ENCODE assay signal across 20 cellular contexts in genomic region chr2:48339451-48339850, GRCh38. TPM values are rescaled to one million over a fixed set of nuclear protein-coding genes. Genes with fewer than 3 reads are reported as not detected.
DNase-seq lines count a peak whose midpoint lies in the region; ATAC-seq lines count a peak whose summit lies in the region.
"Had no signal": no experiment of that assay in that cellular context is flagged by ENCODE, and none has a peak within 500 bp of the region (broad histone marks: within the 10 kb centered on the region; RNA-seq: fewer than 3 reads in every experiment).

No MANE protein-coding gene starts in this region.

- 12 to 14% methylated on average over 2 of the region's 2 CpGs for WGBS in GM23248 (ENCODE audit: low coverage in 1 of 2, low lambda C conversion rate in 2 of 2, missing lambda C conversion rate in 2 of 2), 2 experiments

- no peak overlapping the region for H3K4me2 ChIP-seq in GM23248 (ENCODE audit: unreplicated experiment)

- H3K4me1 Mint-ChIP-seq in activated T-cell treated with anti-CD3 and anti-CD28 coated beads, Interleukin-2, amount 50 U/mL, for 72 hours (ENCODE audit: low read depth), result peaks cover 33% of the 10 kb centered on the region
- peaks cover 63% of the 10 kb centered on the region for H3K4me1 Mint-ChIP-seq in activated naive CD8-positive, alpha-beta T cell treated with anti-CD3 and anti-CD28 coated beads, Interleukin-2, amount 50 U/mL, for 24 hours
- peaks cover 52 to 93% of the 10 kb centered on the region in 2 donors for H3K4me1 Mint-ChIP-seq in immature natural killer cell

- H3K4me3 ChIP-seq in GM23248, result no peak overlapping the region
- H3K4me3 ChIP-seq: coronary artery, ovary had no signal

- peaks cover 3 to 13% of the 10 kb centered on the region in 2 donors for H3K36me3 Mint-ChIP-seq in activated T-cell treated with anti-CD3 and anti-CD28 coated beads, Interleukin-2, amount 50 U/mL, for 72 hours (ENCODE audit: insufficient read depth in 2 of 2)
- peaks cover 39% of the 10 kb centered on the region for H3K36me3 Mint-ChIP-seq in activated naive CD8-positive, alpha-beta T cell treated with anti-CD3 and anti-CD28 coated beads, Interleukin-2, amount 50 U/mL, for 24 hours (ENCODE audit: low read depth)
- peaks cover 0 to 5% (median 3%) of the 10 kb centered on the region in 3 donors for H3K36me3 Mint-ChIP-seq in immature natural killer cell

- H3K9ac ChIP-seq in GM23248, result no peak overlapping the region

- H3K27ac ChIP-seq in GM23248, result no peak overlapping the region
- H3K27ac ChIP-seq: brain microvascular endothelial cell, C4-2B, coronary artery, HL-60, ovary, VCaP had no signal

- H3K4me3 Mint-ChIP-seq in activated T-cell treated with anti-CD3 and anti-CD28 coated beads, Interleukin-2, amount 50 U/mL, for 72 hours, result no peak overlapping the region
- H3K4me3 Mint-ChIP-seq in activated naive CD8-positive, alpha-beta T cell treated with anti-CD3 and anti-CD28 coated beads, Interleukin-2, amount 50 U/mL, for 24 hours, result no peak overlapping the region
- no peak overlapping the region for H3K4me3 Mint-ChIP-seq in immature natural killer cell
- H3K4me3 Mint-ChIP-seq: activated CD4-positive, alpha-beta memory T cell treated with anti-CD3 and anti-CD28 coated beads, Interleukin-2, amount 10 ng/mL, durations not matched to agents 7 days and 5 days; activated naive CD8-positive, alpha-beta T cell treated with anti-CD3 and anti-CD28 coated beads, Interleukin-2, amount 10 ng/mL, durations not matched to agents 7 days and 5 days; IgD-negative memory B cell; stimulated activated effector memory CD8-positive, alpha-beta T cell treated with anti-CD3 and anti-CD28 coated beads, Interleukin-12 subunit alpha, Interleukin-12 subunit beta, amount 100 ng/mL, for 72 hours had no signal

- H3K27me3 Mint-ChIP-seq in activated T-cell treated with anti-CD3 and anti-CD28 coated beads, Interleukin-2, amount 50 U/mL, for 72 hours (ENCODE audit: low read depth), result no peaks in the 10 kb centered on the region
- H3K27me3 Mint-ChIP-seq in activated naive CD8-positive, alpha-beta T cell treated with anti-CD3 and anti-CD28 coated beads, Interleukin-2, amount 50 U/mL, for 24 hours, result no peaks in the 10 kb centered on the region
- H3K27me3 Mint-ChIP-seq in immature natural killer cell (ENCODE audit: low read depth in 3 of 3), result peaks cover 0 to 3% (median 0%) of the 10 kb centered on the region in 3 donors
- H3K27me3 Mint-ChIP-seq: activated CD4-positive, alpha-beta memory T cell treated with anti-CD3 and anti-CD28 coated beads, Interleukin-2, amount 10 ng/mL, durations not matched to agents 7 days and 5 days; activated naive CD8-positive, alpha-beta T cell treated with anti-CD3 and anti-CD28 coated beads, Interleukin-2, amount 10 ng/mL, durations not matched to agents 7 days and 5 days; IgD-negative memory B cell had no signal

- no peaks in the 10 kb centered on the region; the same call in 1 of the 2 replicates for H4K20me1 ChIP-seq in GM23248 (ENCODE audit: insufficient read depth)

- no peaks in the 10 kb centered on the region for H3K9me2 ChIP-seq in GM23248 (ENCODE audit: insufficient read depth)

- H3K9me3 ChIP-seq in GM23248 (ENCODE audit: low read depth), result no peaks in the 10 kb centered on the region
- H3K9me3 ChIP-seq: ovary had no signal

- peaks cover 2 to 4% of the 10 kb centered on the region in 2 donors for H3K9me3 Mint-ChIP-seq in activated T-cell treated with anti-CD3 and anti-CD28 coated beads, Interleukin-2, amount 50 U/mL, for 72 hours
- H3K9me3 Mint-ChIP-seq in activated naive CD8-positive, alpha-beta T cell treated with anti-CD3 and anti-CD28 coated beads, Interleukin-2, amount 50 U/mL, for 24 hours, result peaks cover 17% of the 10 kb centered on the region
- H3K9me3 Mint-ChIP-seq in immature natural killer cell, result no peaks in the 10 kb centered on the region
- H3K9me3 Mint-ChIP-seq: stimulated activated effector memory CD8-positive, alpha-beta T cell treated with anti-CD3 and anti-CD28 coated beads, Interleukin-12 subunit alpha, Interleukin-12 subunit beta, amount 100 ng/mL, for 72 hours had no signal

- H3K27me3 ChIP-seq in GM23248 (replicated peaks; ENCODE audit: insufficient read depth), result no peaks in the 10 kb centered on the region
- H3K27me3 ChIP-seq: brain microvascular endothelial cell, ovary had no signal

- H3K36me3 ChIP-seq in GM23248 (ENCODE audit: low read depth), result no peaks in the 10 kb centered on the region
- H3K36me3 ChIP-seq: brain microvascular endothelial cell, ovary had no signal

- peaks cover 20% of the 10 kb centered on the region for H3K4me1 ChIP-seq in GM23248 (ENCODE audit: insufficient read depth)

- DNase-seq in activated T-cell treated with anti-CD3 and anti-CD28 coated beads, Interleukin-2, amount 50 U/mL, for 72 hours, result no peak
- no peak for DNase-seq in activated T-cell treated with anti-CD3 and anti-CD28 coated beads, Interleukin-2, amount 50 U/mL, for 1 hour
- DNase-seq in GM23248 (peak; percentile 53), immature natural killer cell (no peak), NCI-H2196 treated with DMSO at 0.1 percent for 48 hours (lab: John Stamatoyannopoulos, UW; ENCODE audit: unreplicated experiment) (no peak), NCI-H2171 (lab: John Stamatoyannopoulos, UW) (no peak), NCI-H187 (lab: John Stamatoyannopoulos, UW) (no peak)
- DNase-seq in activated naive CD8-positive, alpha-beta T cell treated with anti-CD3 and anti-CD28 coated beads, Interleukin-2, amount 50 U/mL, for 24 hours, result no peak
- DNase-seq: activated CD4-positive, alpha-beta memory T cell treated with anti-CD3 and anti-CD28 coated beads, Interleukin-2, amount 10 ng/mL, durations not matched to agents 7 days and 5 days; activated naive CD8-positive, alpha-beta T cell treated with anti-CD3 and anti-CD28 coated beads, Interleukin-2, amount 10 ng/mL, durations not matched to agents 7 days and 5 days; brain microvascular endothelial cell; NCI-H146; ovary had no signal

- in situ Hi-C loops in GM23248 (cut with MboI), result no loop called here

- H2AFZ ChIP-seq in GM23248, result no peak overlapping the region

- ATAC-seq in activated T-cell treated with anti-CD3 and anti-CD28 coated beads, Interleukin-2, amount 50 U/mL, for 72 hours (replicated peaks in 1 of 2), result no peak
- ATAC-seq in activated naive CD8-positive, alpha-beta T cell treated with anti-CD3 and anti-CD28 coated beads, Interleukin-2, amount 50 U/mL, for 24 hours, result no peak
- ATAC-seq: sciatic nerve; stimulated activated effector memory CD8-positive, alpha-beta T cell treated with anti-CD3 and anti-CD28 coated beads, Interleukin-12 subunit alpha, Interleukin-12 subunit beta, amount 100 ng/mL, for 72 hours had no signal

- peaks cover 31% of the 10 kb centered on the region for H3F3A ChIP-seq in GM23248 (ENCODE audit: insufficient read depth)

- peaks cover 95% of the 10 kb centered on the region for H3K79me2 ChIP-seq in GM23248 (ENCODE audit: insufficient read depth)

- peak overlapping the region; percentile 35 for H3K27ac Mint-ChIP-seq in activated T-cell treated with anti-CD3 and anti-CD28 coated beads, Interleukin-2, amount 50 U/mL, for 72 hours
- peak overlapping the region; percentile 60 for H3K27ac Mint-ChIP-seq in activated naive CD8-positive, alpha-beta T cell treated with anti-CD3 and anti-CD28 coated beads, Interleukin-2, amount 50 U/mL, for 24 hours
- H3K27ac Mint-ChIP-seq in immature natural killer cell, result peak overlapping the region in 5 of 6 donors; percentile 43 to 87 (median 76)
- H3K27ac Mint-ChIP-seq: activated CD4-positive, alpha-beta memory T cell treated with anti-CD3 and anti-CD28 coated beads, Interleukin-2, amount 10 ng/mL, durations not matched to agents 7 days and 5 days; activated naive CD8-positive, alpha-beta T cell treated with anti-CD3 and anti-CD28 coated beads, Interleukin-2, amount 10 ng/mL, durations not matched to agents 7 days and 5 days; IgD-negative memory B cell; stimulated activated effector memory CD8-positive, alpha-beta T cell treated with anti-CD3 and anti-CD28 coated beads, Interleukin-12 subunit alpha, Interleukin-12 subunit beta, amount 100 ng/mL, for 72 hours had no signal

RNA-seq across cellular contexts. Expression of gene FOXN2, which starts 25.0 kb away (rescaled TPM):
- total RNA-seq in activated T-cell treated with anti-CD3 and anti-CD28 coated beads, Interleukin-2, amount 50 U/mL, for 72 hours, result 10 to 100 TPM; 33.7 to 36.4 TPM
- total RNA-seq in GM23248 (2014; rRNA removed; shearing (Covaris generic)), result 18.4 and 21.0 TPM in 2 replicates
- polyA plus RNA-seq in GM23248 (2016; fragmentation: Nextera tagmentation; extraction: Ambion mirVana) (10.3 and 11.5 TPM in 2 replicates), immature natural killer cell (10 to 100 TPM; 20.6 to 50.8 (median 42.2) TPM)
